ENCODE assay signal across 14 cellular contexts in the genomic region with DNA sequence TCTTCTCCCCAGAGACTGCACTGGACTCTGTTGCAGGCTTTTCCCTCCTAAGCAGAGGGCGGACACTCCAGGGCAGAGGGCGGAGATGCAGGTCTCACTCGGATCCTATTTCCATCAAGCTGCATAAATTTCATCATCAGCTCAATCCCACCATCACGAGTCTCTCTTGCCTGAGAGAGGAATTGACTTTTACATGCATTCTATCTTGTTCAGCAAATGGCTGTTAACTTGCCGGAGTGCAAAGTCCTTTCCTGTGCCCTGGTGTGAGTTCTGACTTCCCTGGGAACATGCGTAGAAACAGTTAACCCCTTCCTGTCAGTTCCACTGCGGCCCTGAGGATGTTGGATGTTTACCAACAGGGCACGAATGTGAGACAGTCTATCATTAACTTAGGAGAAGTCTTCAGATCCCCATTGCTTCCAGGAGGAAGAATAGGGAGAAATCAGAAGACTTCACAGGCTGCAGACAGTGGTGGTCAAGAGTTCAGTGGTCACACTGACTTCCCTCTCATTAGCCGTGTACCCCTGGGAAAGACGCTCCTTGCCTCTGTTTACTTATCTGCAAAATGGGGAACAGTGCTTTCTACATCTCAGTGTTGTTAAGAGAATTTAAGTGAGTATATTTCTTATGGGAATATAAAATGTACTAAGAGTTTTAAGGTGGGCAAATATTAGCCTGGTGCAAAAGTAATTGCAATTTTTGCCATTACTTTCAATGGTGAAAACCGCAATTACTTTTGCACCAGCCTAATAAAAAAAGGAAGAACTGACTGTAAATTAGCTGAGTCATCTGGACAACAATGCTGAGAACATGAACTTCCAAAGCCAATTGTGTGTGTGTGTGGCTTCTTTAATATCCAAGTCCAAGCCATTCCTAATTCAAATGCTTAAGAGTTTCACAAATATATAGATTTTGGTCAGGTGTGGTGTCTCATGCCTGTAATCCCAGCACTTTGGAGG.
DNase-seq lines count a peak whose midpoint lies in the region; ATAC-seq and TF ChIP-seq lines count a peak whose summit lies in the region.
"Had no signal": no experiment of that assay in that cellular context is flagged by ENCODE, and none has a peak within 500 bp of the region (broad histone marks: within the 10 kb centered on the region; RNA-seq: fewer than 3 reads in every experiment).

No MANE protein-coding gene starts in this region.

- H3K4me3 ChIP-seq in fibroblast of the aortic adventitia (ENCODE audit: low read depth, low read length), result no peak overlapping the region
- H3K4me3 ChIP-seq: ascending aorta had no signal

- ATAC-seq in HG02870 (IDR thresholded peaks at IDR 0.05; ENCODE audit: unreplicated experiment), result no peak
- ATAC-seq: Right ventricle myocardium inferior had no signal

- TF ChIP-seq CTCF in fibroblast of the aortic adventitia (IDR thresholded peaks at IDR 0.05; ENCODE audit: insufficient read depth, low read length), result no peak

- DNase-seq in NCI-H510A treated with DMSO at 0.1 percent for 48 hours (lab: John Stamatoyannopoulos, UW) (peak; percentile 42), NCI-H510A (lab: John Stamatoyannopoulos, UW) (no peak), NCI-H526 (lab: John Stamatoyannopoulos, UW) (peak; percentile 8 to 45), fibroblast of the aortic adventitia (ENCODE audit: low read depth) (peak; percentile 62), renal cortical epithelial cell (ENCODE audit: low read depth) (peak; percentile 40)
- no peak for DNase-seq in stimulated activated CD4-positive, alpha-beta T cell treated with anti-CD3 and anti-CD28 coated beads, Interleukin-15, amount 100 ng/mL, for 24 hours
- no peak for DNase-seq in activated CD4-positive, CD25-positive, alpha-beta regulatory T cell treated with anti-CD3 and anti-CD28 coated beads, Interleukin-2, amount 50 U/mL, for 72 hours
- DNase-seq: DMS153, MM.1S, NCI-H226, trophoblast cell had no signal

Comparison
In these comparisons a context has a peak if more than half of its experiments do, and no peak if none do; other contexts are left out.
1. DNase-seq: peak in NCI-H510A treated with DMSO at 0.1 percent for 48 hours (single experiment), NCI-H526 (2 of 2), fibroblast of the aortic adventitia (single experiment) and renal cortical epithelial cell (single experiment); none in NCI-H510A (single experiment), stimulated activated CD4-positive, alpha-beta T cell treated with anti-CD3 and anti-CD28 coated beads, Interleukin-15, amount 100 ng/mL, for 24 hours (single experiment) and activated CD4-positive, CD25-positive, alpha-beta regulatory T cell treated with anti-CD3 and anti-CD28 coated beads, Interleukin-2, amount 50 U/mL, for 72 hours (single experiment).